8 cellular contexts compared by ENCODE assay signal in the genomic region with DNA sequence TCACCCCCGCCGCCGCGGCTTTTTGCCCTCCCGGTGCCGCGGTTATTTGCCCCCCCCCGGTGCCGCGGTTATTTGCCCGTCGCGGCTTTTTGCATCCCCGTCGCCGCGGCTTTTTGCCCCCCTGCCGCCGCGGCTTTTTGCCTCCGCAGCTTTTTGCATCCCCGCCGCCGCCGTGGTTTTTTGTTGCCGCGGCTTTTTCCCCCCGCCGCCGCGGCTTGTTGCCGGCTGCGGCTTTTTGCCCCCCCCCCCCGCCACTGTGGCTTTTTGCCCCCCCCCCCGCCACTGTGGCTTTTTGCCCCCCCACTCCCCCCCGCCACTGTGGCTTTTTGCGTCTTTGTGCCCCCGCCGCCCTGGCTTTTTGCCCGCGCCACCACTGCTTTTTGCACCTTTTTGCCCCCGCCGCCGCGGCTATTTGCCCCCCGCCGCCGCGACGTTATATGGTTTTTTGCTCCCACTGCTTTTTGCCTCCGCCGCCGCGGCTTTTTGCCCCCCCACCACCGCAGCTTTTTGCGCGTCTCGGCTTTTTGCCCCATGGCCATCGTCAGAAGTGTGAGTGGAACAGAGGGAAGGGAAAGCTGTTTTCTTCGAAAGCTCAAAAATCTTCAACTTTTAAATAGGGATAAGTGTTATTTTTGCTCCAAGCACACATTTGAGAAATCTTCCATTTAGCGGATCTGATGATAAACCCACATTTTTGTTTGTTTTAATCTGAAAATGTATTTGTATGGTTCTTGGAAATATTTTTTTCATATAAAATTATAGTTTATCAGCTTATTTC.
DNase-seq lines count a peak whose midpoint lies in the region; ATAC-seq, FAIRE-seq and TF ChIP-seq lines count a peak whose summit lies in the region.
"Not testable (repeated sequence)": the region's sequence is repeated elsewhere in the genome, so short reads cannot be mapped to it uniquely, and the experiment has no call there.

No MANE protein-coding gene starts in this region.

- not testable (repeated sequence) for H3K9me3 ChIP-seq in MM.1S (replicated peaks; ENCODE audit: insufficient read depth, low read length); GM12878 (replicated peaks; ENCODE audit: control insufficient read depth, insufficient read depth, low read length); esophagus squamous epithelium; trophoblast cell (ENCODE audit: insufficient read depth, low read depth, low read length); thymus (ENCODE audit: control insufficient read depth)

- not testable (repeated sequence) for H4K20me1 ChIP-seq in MM.1S (ENCODE audit: insufficient read depth, low read length); GM12878 (ENCODE audit: control insufficient read depth, insufficient read depth)

- H3K36me3 Mint-ChIP-seq in activated CD4-positive, alpha-beta memory T cell treated with anti-CD3 and anti-CD28 coated beads for 36 hours, result not testable (repeated sequence)

- not testable (repeated sequence) for H3K4me1 ChIP-seq in MM.1S (ENCODE audit: low read length); GM12878 (ENCODE audit: control insufficient read depth, insufficient read depth, low read length); trophoblast cell (ENCODE audit: control insufficient read depth in 1 of 2, insufficient read depth in 2 of 2, low read length in 2 of 2); thymus (ENCODE audit: control insufficient read depth, insufficient read depth, low read length)
- peaks cover 12 to 27% (median 19%) of the 10 kb centered on the region in 3 donors for H3K4me1 ChIP-seq in esophagus squamous epithelium

- ATAC-seq in GM12878, result not testable (repeated sequence)

- peak overlapping the region; percentile 77; the same call in 1 of the 2 replicates for H3K4me2 ChIP-seq in MM.1S (ENCODE audit: low read depth, low read length)
- H3K4me2 ChIP-seq in GM12878 (ENCODE audit: control insufficient read depth, insufficient read depth), result not testable (repeated sequence)
- H3K4me2 ChIP-seq in trophoblast cell (ENCODE audit: low read length), result peak overlapping the region; percentile 86

- not testable (repeated sequence) for H3K4ac ChIP-seq in trophoblast cell (ENCODE audit: low read depth, low read length)

- FAIRE-seq in GM12878 (lab: Jason Lieb, UNC), result not testable (repeated sequence)

- not testable (repeated sequence) for H3K9me3 Mint-ChIP-seq in activated CD4-positive, alpha-beta memory T cell treated with anti-CD3 and anti-CD28 coated beads for 36 hours

- H2AK5ac ChIP-seq in trophoblast cell (ENCODE audit: low read length), result not testable (repeated sequence)

- peak overlapping the region; percentile 62 for H3K27ac Mint-ChIP-seq in activated CD4-positive, alpha-beta memory T cell treated with anti-CD3 and anti-CD28 coated beads for 36 hours

- not testable (repeated sequence) for H3K18ac ChIP-seq in trophoblast cell (ENCODE audit: low read length)

- not testable (repeated sequence) for H2BK5ac ChIP-seq in trophoblast cell (ENCODE audit: low read depth, low read length, poor library complexity)

- H3K36me3 ChIP-seq in MM.1S (replicated peaks; ENCODE audit: insufficient read depth, low read length); GM12878 (ENCODE audit: control insufficient read depth in 2 of 2, insufficient read depth in 2 of 2, low read length in 1 of 2); esophagus squamous epithelium; kidney epithelial cell (ENCODE audit: control insufficient read depth, insufficient read depth, low read length); trophoblast cell (ENCODE audit: control insufficient read depth in 1 of 2, insufficient read depth in 2 of 2, low read length in 2 of 2); thymus (ENCODE audit: control insufficient read depth, insufficient read depth): not testable (repeated sequence)

- H3K27me3 Mint-ChIP-seq in activated CD4-positive, alpha-beta memory T cell treated with anti-CD3 and anti-CD28 coated beads for 36 hours, result peaks cover 11% of the 10 kb centered on the region

- not testable (repeated sequence) for H3F3A ChIP-seq in MM.1S (ENCODE audit: insufficient read depth, low read length)

- 12% methylated on average over 50 of the region's 61 CpGs for WGBS in GM12878 (ENCODE audit: insufficient coverage, insufficient replicate concordance, low lambda C conversion rate, missing lambda C conversion rate)
- 4 to 8% methylated on average over 43 to 53 of the region's 61 CpGs for WGBS in esophagus squamous epithelium, 2 donors
- no CpG with 5 or more reads among the region's 61 CpGs for WGBS in trophoblast cell (ENCODE audit: extremely low coverage, insufficient coverage, insufficient read length)
- 3% methylated on average over 61 of the region's 61 CpGs for WGBS in thymus

- not testable (repeated sequence) for H2AFZ ChIP-seq in MM.1S (ENCODE audit: low read length); GM12878 (ENCODE audit: control insufficient read depth, low read depth, low read length); trophoblast cell (ENCODE audit: insufficient read depth, low read length, poor library complexity)

- TF ChIP-seq POLR2A in GM12878 (IDR thresholded peaks at IDR 0.05; ENCODE audit: low read depth, low read length); esophagus squamous epithelium (IDR thresholded peaks at IDR 0.05): not testable (repeated sequence)

- not testable (repeated sequence) for H2BK12ac ChIP-seq in trophoblast cell (ENCODE audit: low read length)

- H4K12ac ChIP-seq in trophoblast cell (ENCODE audit: low read depth, low read length), result not testable (repeated sequence)

- not testable (repeated sequence) for TF ChIP-seq EP300 in GM12878 (IDR thresholded peaks at IDR 0.05; ENCODE audit: borderline replicate concordance in 1 of 2, control insufficient read depth in 1 of 2, low read depth in 2 of 2, low read length in 2 of 2)

- CTCF ChIA-PET in activated CD4-positive, alpha-beta memory T cell treated with anti-CD3 and anti-CD28 coated beads for 36 hours (lab: Charles Lee); GM12878 (lab: Yijun Ruan, JAX): not testable (repeated sequence)

- RAD21 ChIA-PET in GM12878 (lab: Charles Lee; ENCODE audit: unreplicated experiment), result not testable (repeated sequence)

- not testable (repeated sequence) for H4K91ac ChIP-seq in trophoblast cell (ENCODE audit: low read depth, low read length)

- H3K4me3 Mint-ChIP-seq in activated CD4-positive, alpha-beta memory T cell treated with anti-CD3 and anti-CD28 coated beads for 36 hours, result peak overlapping the region; percentile 69

- not testable (repeated sequence) for H4K8ac ChIP-seq in trophoblast cell (ENCODE audit: low read depth, low read length)

- not testable (repeated sequence) for H3K23ac ChIP-seq in trophoblast cell (ENCODE audit: low read length)

- intact Hi-C loops in activated CD4-positive, alpha-beta memory T cell treated with anti-CD3 and anti-CD28 coated beads for 36 hours (cut with micrococcal nuclease); GM12878 (cut with micrococcal nuclease; ENCODE audit: unreplicated experiment); esophagus squamous epithelium (cut with DNase I): not testable (repeated sequence)

- H3K9ac ChIP-seq in MM.1S (ENCODE audit: low read length); GM12878 (ENCODE audit: control insufficient read depth, insufficient read depth, low read length); trophoblast cell (ENCODE audit: low read length): not testable (repeated sequence)

- SMC1A ChIA-PET in GM12878 (lab: Charles Lee; ENCODE audit: uncharacterized antibody, unreplicated experiment), result not testable (repeated sequence)

- POLR2A ChIA-PET in activated CD4-positive, alpha-beta memory T cell treated with anti-CD3 and anti-CD28 coated beads for 36 hours (lab: Charles Lee); GM12878 (lab: Charles Lee): not testable (repeated sequence)

- TF ChIP-seq RAD21 in GM12878 (IDR thresholded peaks at IDR 0.05; ENCODE audit: insufficient read depth, low read depth, low read length), result not testable (repeated sequence)

- in situ Hi-C loops in GM12878 (cut with MboI), result not testable (repeated sequence)

- H3K79me1 ChIP-seq in trophoblast cell (ENCODE audit: low read length), result not testable (repeated sequence)

- not testable (repeated sequence) for BruUV-seq in GM12878 (replicated peaks; lab: Mats Ljungman, UMichigan)

- not testable (repeated sequence) for TF ChIP-seq CTCF in MM.1S (IDR thresholded peaks at IDR 0.05; ENCODE audit: low read length); GM12878 (IDR thresholded peaks at IDR 0.05 in 2 of 3, conservative IDR thresholded peaks at IDR 0.05 in 1 of 3; ENCODE audit: control insufficient read depth in 2 of 3, extremely low read depth in 1 of 3, insufficient read depth in 1 of 3, low read depth in 3 of 3, low read length in 3 of 3); esophagus squamous epithelium (IDR thresholded peaks at IDR 0.05); kidney epithelial cell (IDR thresholded peaks at IDR 0.05; ENCODE audit: insufficient read depth, low read length, poor library complexity, severe bottlenecking)

- H2BK120ac ChIP-seq in trophoblast cell (ENCODE audit: insufficient read depth, low read length, poor library complexity), result not testable (repeated sequence)

- not testable (repeated sequence) for H3K4me1 Mint-ChIP-seq in activated CD4-positive, alpha-beta memory T cell treated with anti-CD3 and anti-CD28 coated beads for 36 hours (ENCODE audit: low read depth)

- H3K4me3 ChIP-seq in MM.1S (ENCODE audit: low read length) (peak overlapping the region; percentile 61), GM12878 (peak overlapping the region; percentile 34; the same call in 1 of the 2 replicates), esophagus squamous epithelium (peak overlapping the region; percentile 25 to 64 (median 46)), kidney epithelial cell (ENCODE audit: low read depth, low read length) (peak overlapping the region; percentile 33), thymus (ENCODE audit: low read length) (peak overlapping the region; percentile 39)
- not testable (repeated sequence) for H3K4me3 ChIP-seq in trophoblast cell (ENCODE audit: low read depth, low read length)

- H3K27ac ChIP-seq in MM.1S (ENCODE audit: low read length); GM12878 (ENCODE audit: control insufficient read depth, insufficient read depth); esophagus squamous epithelium; trophoblast cell (ENCODE audit: low read depth, low read length); thymus (ENCODE audit: low read depth): not testable (repeated sequence)

- not testable (repeated sequence) for H3K79me2 ChIP-seq in MM.1S (ENCODE audit: low read length); GM12878 (ENCODE audit: control insufficient read depth, insufficient read depth, low read length); trophoblast cell (ENCODE audit: control insufficient read depth, insufficient read depth, low read length, poor library complexity)

- peaks cover 10% of the 10 kb centered on the region for H3K27me3 ChIP-seq in MM.1S (replicated peaks; ENCODE audit: insufficient read depth, low read length)
- H3K27me3 ChIP-seq in GM12878 (replicated peaks in 1 of 2; ENCODE audit: control insufficient read depth in 2 of 2, insufficient read depth in 2 of 2, low read length in 1 of 2), result not testable (repeated sequence)
- H3K27me3 ChIP-seq in esophagus squamous epithelium, result peaks cover 9 to 58% (median 19%) of the 10 kb centered on the region in 4 donors
- peaks cover 20% of the 10 kb centered on the region for H3K27me3 ChIP-seq in kidney epithelial cell (ENCODE audit: control insufficient read depth, insufficient read depth, low read length)
- H3K27me3 ChIP-seq in trophoblast cell (ENCODE audit: insufficient read depth, low read length), result peaks cover 17% of the 10 kb centered on the region
- H3K27me3 ChIP-seq in thymus (ENCODE audit: control insufficient read depth, insufficient read depth), result peaks cover 15% of the 10 kb centered on the region

- H3K9me2 ChIP-seq in MM.1S (replicated peaks; ENCODE audit: insufficient read depth, low read length), result not testable (repeated sequence)

- H3K14ac ChIP-seq in trophoblast cell (ENCODE audit: low read length), result not testable (repeated sequence)

- DNase-seq in CD1c-positive myeloid dendritic cell (ENCODE audit: extremely low spot score), result peak; percentile 11
- peak; percentile 27 for DNase-seq in MM.1S
- DNase-seq in activated CD4-positive, alpha-beta memory T cell treated with anti-CD3 and anti-CD28 coated beads for 36 hours; GM12878 (ENCODE audit: low read depth, low spot score); esophagus squamous epithelium (lab: John Stamatoyannopoulos, UW); kidney epithelial cell (ENCODE audit: low read depth): not testable (repeated sequence)
- peak in 1 of 2 donors; percentile 0 for DNase-seq in trophoblast cell
